2 cellular contexts compared by ENCODE assay signal in the genomic region with DNA sequence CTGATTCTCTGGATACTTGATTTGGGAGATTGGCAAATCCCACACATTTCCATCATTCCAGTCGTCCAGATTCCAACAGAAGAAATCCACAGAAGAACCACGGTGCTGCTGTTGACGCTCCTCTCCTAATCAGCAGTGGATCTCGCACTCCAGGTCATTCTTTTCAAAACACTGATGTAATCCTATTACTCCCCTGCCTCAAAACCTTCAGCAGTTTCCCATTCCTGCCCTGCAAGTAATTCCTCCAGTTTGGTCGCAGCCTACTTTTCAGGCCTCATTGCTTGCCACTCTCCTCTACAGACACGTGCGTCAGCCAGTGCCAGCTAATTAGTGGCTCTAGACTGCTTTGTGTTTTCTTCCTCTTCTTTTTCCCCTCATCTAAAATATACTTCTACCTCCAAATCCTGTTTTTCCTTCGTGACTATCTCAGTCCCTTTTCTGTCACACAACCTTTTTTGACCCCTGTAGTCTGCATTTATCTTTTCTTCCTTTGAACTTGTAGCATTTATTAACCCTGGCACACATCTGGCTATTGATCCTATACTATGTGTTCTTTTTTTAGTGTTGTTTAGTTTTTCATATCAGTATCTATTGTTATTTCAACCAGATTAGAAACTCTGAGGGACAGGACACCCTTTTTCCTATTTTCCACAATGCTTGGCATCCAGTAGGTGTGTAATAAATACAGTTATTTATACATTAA.
TF ChIP-seq lines count a peak whose summit lies in the region.

No MANE protein-coding gene starts in this region.

TF ChIP-seq in SK-N-SH, 30 proteins besides CTCF, POLR2A, EP300 and RAD21 (continued from another document):
- TF ChIP-seq, protein P1, sequence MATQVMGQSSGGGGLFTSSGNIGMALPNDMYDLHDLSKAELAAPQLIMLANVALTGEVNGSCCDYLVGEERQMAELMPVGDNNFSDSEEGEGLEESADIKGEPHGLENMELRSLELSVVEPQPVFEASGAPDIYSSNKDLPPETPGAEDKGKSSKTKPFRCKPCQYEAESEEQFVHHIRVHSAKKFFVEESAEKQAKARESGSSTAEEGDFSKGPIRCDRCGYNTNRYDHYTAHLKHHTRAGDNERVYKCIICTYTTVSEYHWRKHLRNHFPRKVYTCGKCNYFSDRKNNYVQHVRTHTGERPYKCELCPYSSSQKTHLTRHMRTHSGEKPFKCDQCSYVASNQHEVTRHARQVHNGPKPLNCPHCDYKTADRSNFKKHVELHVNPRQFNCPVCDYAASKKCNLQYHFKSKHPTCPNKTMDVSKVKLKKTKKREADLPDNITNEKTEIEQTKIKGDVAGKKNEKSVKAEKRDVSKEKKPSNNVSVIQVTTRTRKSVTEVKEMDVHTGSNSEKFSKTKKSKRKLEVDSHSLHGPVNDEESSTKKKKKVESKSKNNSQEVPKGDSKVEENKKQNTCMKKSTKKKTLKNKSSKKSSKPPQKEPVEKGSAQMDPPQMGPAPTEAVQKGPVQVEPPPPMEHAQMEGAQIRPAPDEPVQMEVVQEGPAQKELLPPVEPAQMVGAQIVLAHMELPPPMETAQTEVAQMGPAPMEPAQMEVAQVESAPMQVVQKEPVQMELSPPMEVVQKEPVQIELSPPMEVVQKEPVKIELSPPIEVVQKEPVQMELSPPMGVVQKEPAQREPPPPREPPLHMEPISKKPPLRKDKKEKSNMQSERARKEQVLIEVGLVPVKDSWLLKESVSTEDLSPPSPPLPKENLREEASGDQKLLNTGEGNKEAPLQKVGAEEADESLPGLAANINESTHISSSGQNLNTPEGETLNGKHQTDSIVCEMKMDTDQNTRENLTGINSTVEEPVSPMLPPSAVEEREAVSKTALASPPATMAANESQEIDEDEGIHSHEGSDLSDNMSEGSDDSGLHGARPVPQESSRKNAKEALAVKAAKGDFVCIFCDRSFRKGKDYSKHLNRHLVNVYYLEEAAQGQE (IDR thresholded peaks at IDR 0.05; ENCODE audit: low read depth, low read length): no peak
- TF ChIP-seq RCOR1 (IDR thresholded peaks at IDR 0.05; ENCODE audit: low read length) (no peak), FOXJ3 (CRISPR knock-in tag; IDR thresholded peaks at IDR 0.05) (no peak), GABPA (IDR thresholded peaks at IDR 0.05; ENCODE audit: low read depth) (no peak), FOXM1 (IDR thresholded peaks at IDR 0.05; ENCODE audit: low read depth) (no peak), POLR2AphosphoS5 (IDR thresholded peaks at IDR 0.05; ENCODE audit: low read depth, low read length) (no peak), RFX5 (IDR thresholded peaks at IDR 0.05; ENCODE audit: low read length) (no peak), TCF12 (IDR thresholded peaks at IDR 0.05) (no peak), ELF1 (IDR thresholded peaks at IDR 0.05) (no peak), RXRA (IDR thresholded peaks at IDR 0.05; ENCODE audit: borderline replicate concordance, low read depth) (no peak), YY1 (IDR thresholded peaks at IDR 0.05; ENCODE audit: low read depth) (no peak), TEAD4 (IDR thresholded peaks at IDR 0.05; ENCODE audit: borderline replicate concordance, insufficient read depth) (no peak), SMC3 (IDR thresholded peaks at IDR 0.05; ENCODE audit: low read depth, low read length) (no peak), MEF2A (IDR thresholded peaks at IDR 0.05; ENCODE audit: borderline replicate concordance, low read depth) (no peak), CHD2 (IDR thresholded peaks at IDR 0.05; ENCODE audit: low read length, partially characterized antibody) (no peak)
- TF ChIP-seq, protein P2, sequence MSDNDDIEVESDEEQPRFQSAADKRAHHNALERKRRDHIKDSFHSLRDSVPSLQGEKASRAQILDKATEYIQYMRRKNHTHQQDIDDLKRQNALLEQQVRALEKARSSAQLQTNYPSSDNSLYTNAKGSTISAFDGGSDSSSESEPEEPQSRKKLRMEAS (IDR thresholded peaks at IDR 0.05; ENCODE audit: low read depth): no peak
- TF ChIP-seq, protein P3, sequence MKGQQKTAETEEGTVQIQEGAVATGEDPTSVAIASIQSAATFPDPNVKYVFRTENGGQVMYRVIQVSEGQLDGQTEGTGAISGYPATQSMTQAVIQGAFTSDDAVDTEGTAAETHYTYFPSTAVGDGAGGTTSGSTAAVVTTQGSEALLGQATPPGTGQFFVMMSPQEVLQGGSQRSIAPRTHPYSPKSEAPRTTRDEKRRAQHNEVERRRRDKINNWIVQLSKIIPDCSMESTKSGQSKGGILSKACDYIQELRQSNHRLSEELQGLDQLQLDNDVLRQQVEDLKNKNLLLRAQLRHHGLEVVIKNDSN (IDR thresholded peaks at IDR 0.05; ENCODE audit: borderline replicate concordance, low read depth): no peak

TF ChIP-seq in SK-N-SH treated with all-trans-retinoic acid at 6 μM for 48 hours, 23 proteins besides CTCF, POLR2A, EP300 and RAD21 (continued from another document):
- TF ChIP-seq, protein P4, sequence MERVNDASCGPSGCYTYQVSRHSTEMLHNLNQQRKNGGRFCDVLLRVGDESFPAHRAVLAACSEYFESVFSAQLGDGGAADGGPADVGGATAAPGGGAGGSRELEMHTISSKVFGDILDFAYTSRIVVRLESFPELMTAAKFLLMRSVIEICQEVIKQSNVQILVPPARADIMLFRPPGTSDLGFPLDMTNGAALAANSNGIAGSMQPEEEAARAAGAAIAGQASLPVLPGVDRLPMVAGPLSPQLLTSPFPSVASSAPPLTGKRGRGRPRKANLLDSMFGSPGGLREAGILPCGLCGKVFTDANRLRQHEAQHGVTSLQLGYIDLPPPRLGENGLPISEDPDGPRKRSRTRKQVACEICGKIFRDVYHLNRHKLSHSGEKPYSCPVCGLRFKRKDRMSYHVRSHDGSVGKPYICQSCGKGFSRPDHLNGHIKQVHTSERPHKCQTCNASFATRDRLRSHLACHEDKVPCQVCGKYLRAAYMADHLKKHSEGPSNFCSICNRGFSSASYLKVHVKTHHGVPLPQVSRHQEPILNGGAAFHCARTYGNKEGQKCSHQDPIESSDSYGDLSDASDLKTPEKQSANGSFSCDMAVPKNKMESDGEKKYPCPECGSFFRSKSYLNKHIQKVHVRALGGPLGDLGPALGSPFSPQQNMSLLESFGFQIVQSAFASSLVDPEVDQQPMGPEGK (CRISPR knock-in tag; IDR thresholded peaks at IDR 0.05; ENCODE audit: borderline replicate concordance): no peak
- no peak for TF ChIP-seq ISL1 (CRISPR knock-in tag; IDR thresholded peaks at IDR 0.05)
- TF ChIP-seq, protein P5, sequence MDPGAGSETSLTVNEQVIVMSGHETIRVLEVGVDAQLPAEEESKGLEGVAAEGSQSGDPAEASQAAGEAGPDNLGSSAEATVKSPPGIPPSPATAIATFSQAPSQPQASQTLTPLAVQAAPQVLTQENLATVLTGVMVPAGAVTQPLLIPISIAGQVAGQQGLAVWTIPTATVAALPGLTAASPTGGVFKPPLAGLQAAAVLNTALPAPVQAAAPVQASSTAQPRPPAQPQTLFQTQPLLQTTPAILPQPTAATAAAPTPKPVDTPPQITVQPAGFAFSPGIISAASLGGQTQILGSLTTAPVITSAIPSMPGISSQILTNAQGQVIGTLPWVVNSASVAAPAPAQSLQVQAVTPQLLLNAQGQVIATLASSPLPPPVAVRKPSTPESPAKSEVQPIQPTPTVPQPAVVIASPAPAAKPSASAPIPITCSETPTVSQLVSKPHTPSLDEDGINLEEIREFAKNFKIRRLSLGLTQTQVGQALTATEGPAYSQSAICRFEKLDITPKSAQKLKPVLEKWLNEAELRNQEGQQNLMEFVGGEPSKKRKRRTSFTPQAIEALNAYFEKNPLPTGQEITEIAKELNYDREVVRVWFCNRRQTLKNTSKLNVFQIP (CRISPR knock-in tag; IDR thresholded peaks at IDR 0.05; ENCODE audit: borderline replicate concordance, low read depth): no peak
- no peak for TF ChIP-seq ARNTL (CRISPR knock-in tag; IDR thresholded peaks at IDR 0.05; ENCODE audit: borderline replicate concordance, low read depth)
- TF ChIP-seq BACH2 (CRISPR knock-in tag; IDR thresholded peaks at IDR 0.05; ENCODE audit: borderline replicate concordance): no peak
- no peak for TF ChIP-seq SNAI2 (CRISPR knock-in tag; IDR thresholded peaks at IDR 0.05)
- no peak for TF ChIP-seq GLIS3 (CRISPR knock-in tag; IDR thresholded peaks at IDR 0.05)
- no peak for TF ChIP-seq TCF4 (CRISPR knock-in tag; IDR thresholded peaks at IDR 0.05; ENCODE audit: borderline replicate concordance)
- TF ChIP-seq ESRRG (CRISPR knock-in tag; IDR thresholded peaks at IDR 0.05): no peak
- TF ChIP-seq, protein P6, sequence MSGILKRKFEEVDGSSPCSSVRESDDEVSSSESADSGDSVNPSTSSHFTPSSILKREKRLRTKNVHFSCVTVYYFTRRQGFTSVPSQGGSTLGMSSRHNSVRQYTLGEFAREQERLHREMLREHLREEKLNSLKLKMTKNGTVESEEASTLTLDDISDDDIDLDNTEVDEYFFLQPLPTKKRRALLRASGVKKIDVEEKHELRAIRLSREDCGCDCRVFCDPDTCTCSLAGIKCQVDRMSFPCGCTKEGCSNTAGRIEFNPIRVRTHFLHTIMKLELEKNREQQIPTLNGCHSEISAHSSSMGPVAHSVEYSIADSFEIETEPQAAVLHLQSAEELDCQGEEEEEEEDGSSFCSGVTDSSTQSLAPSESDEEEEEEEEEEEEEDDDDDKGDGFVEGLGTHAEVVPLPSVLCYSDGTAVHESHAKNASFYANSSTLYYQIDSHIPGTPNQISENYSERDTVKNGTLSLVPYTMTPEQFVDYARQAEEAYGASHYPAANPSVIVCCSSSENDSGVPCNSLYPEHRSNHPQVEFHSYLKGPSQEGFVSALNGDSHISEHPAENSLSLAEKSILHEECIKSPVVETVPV (CRISPR knock-in tag; IDR thresholded peaks at IDR 0.05): no peak
- no peak for TF ChIP-seq ZNF70 (CRISPR knock-in tag; IDR thresholded peaks at IDR 0.05)
